ENCODE assay signal across 9 cellular contexts in the genomic region with DNA sequence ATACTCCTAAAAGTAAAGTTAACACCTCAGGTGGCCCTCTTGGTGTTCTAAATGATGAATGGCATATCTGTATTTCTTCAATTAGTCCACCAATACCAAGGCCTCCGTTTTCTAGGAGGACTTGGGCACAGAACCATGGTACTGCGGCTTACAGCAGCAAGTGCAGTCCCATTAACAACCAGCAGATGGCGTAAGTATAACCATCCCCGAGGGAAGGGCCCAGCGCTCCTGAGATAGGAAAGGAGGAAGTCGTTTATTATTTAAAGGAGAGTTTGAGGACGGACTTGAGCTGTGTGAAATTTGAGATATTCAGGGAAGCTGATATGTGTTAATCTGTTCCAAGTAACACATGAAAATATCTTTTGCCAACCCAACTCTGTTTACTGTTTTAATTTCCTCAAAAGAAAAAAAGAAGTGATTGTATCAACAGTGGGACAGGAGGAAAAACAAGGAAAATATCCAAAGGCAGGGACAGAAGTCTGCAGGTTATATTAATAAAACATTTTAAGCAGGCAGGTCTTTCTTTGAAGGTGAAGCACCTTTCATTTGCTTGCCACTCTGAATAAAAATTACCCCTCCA. TPM values are rescaled to one million over a fixed set of nuclear protein-coding genes. Genes with fewer than 3 reads are reported as not detected.
DNase-seq lines count a peak whose midpoint lies in the region; ATAC-seq lines count a peak whose summit lies in the region.
"Had no signal": no experiment of that assay in that cellular context is flagged by ENCODE, and none has a peak within 500 bp of the region (broad histone marks: within the 10 kb centered on the region; RNA-seq: fewer than 3 reads in every experiment).

No MANE protein-coding gene starts in this region.

- no peaks in the 10 kb centered on the region for H3K36me3 ChIP-seq in MG63
- peaks cover 0 to 2% of the 10 kb centered on the region in 2 donors for H3K36me3 ChIP-seq in aorta (ENCODE audit: control insufficient read depth in 1 of 2, insufficient read depth in 2 of 2, low read length in 1 of 2)
- H3K36me3 ChIP-seq: BLaER1 had no signal

- H3K4me1 ChIP-seq in aorta (ENCODE audit: control insufficient read depth in 1 of 2, insufficient read depth in 2 of 2, low read length in 2 of 2): peaks cover 0 to 2% of the 10 kb centered on the region in 2 donors
- H3K4me1 ChIP-seq: BLaER1 had no signal

- peaks cover 19% of the 10 kb centered on the region for H3K9me3 ChIP-seq in MG63
- peaks cover 7% of the 10 kb centered on the region for H3K9me3 ChIP-seq in aorta (ENCODE audit: control insufficient read depth, low read length)

- H3K27ac ChIP-seq in aorta (ENCODE audit: low read depth in 1 of 2, low read length in 2 of 2): peak overlapping the region; percentile 51 to 71
- H3K27ac ChIP-seq: BLaER1 had no signal

- ATAC-seq in aorta (ENCODE audit: low FRiP score): peak; percentile 89

- H3K4me3 ChIP-seq in MG63: no peak overlapping the region
- H3K4me3 ChIP-seq in aorta (ENCODE audit: low read length in 2 of 2): no peak overlapping the region
- H3K4me3 ChIP-seq: BLaER1 had no signal

- intact Hi-C loops in aorta (cut with DNase I): loop anchor here in 1 of 2 donors (2.0 to 5.0 kb wide), 3 partner anchors 47 to 134 kb away; no protein-coding TSS in a partner anchor

- DNase-seq in DMS79 treated with DMSO at 0.1 percent for 48 hours (lab: John Stamatoyannopoulos, UW) (peak; percentile 7), DMS79 (lab: John Stamatoyannopoulos, UW) (no peak), MG63 (peak; percentile 59), SHP77 treated with DMSO at 0.1 percent for 48 hours (lab: John Stamatoyannopoulos, UW) (peak; percentile 26), glomerular visceral epithelial cell (ENCODE audit: extremely low spot score) (peak; percentile 81), pons (ENCODE audit: low spot score) (peak; percentile 34), aorta (peak; percentile 81 to 83)
- peak; percentile 51 for DNase-seq in activated naive CD4-positive, alpha-beta T cell treated with Interleukin-2 at 50 U/mL for 16 hours

- H3K27me3 ChIP-seq in MG63 (no peaks in the 10 kb centered on the region), aorta (ENCODE audit: control insufficient read depth in 1 of 2, insufficient read depth in 2 of 2, low read length in 1 of 2) (no peaks in the 10 kb centered on the region)
- H3K27me3 ChIP-seq: BLaER1 had no signal

- WGBS in aorta, 2 donors: 3 to 5% methylated on average over 7 of the region's 7 CpGs

RNA-seq across cellular contexts. Expression of a gene that starts 37.7 kb away (rescaled TPM):
- not detected in 2 replicates for total RNA-seq in MG63 (2014; rRNA removed; shearing (Covaris generic); ENCODE audit: low replicate concordance)
- 1 to 10 TPM; 2.7 TPM for total RNA-seq in aorta
- polyA plus RNA-seq in aorta: under 1 TPM; 0.05 to 0.25 TPM
